Comparison of ENCODE assay signal across 8 cellular contexts in the genomic region with DNA sequence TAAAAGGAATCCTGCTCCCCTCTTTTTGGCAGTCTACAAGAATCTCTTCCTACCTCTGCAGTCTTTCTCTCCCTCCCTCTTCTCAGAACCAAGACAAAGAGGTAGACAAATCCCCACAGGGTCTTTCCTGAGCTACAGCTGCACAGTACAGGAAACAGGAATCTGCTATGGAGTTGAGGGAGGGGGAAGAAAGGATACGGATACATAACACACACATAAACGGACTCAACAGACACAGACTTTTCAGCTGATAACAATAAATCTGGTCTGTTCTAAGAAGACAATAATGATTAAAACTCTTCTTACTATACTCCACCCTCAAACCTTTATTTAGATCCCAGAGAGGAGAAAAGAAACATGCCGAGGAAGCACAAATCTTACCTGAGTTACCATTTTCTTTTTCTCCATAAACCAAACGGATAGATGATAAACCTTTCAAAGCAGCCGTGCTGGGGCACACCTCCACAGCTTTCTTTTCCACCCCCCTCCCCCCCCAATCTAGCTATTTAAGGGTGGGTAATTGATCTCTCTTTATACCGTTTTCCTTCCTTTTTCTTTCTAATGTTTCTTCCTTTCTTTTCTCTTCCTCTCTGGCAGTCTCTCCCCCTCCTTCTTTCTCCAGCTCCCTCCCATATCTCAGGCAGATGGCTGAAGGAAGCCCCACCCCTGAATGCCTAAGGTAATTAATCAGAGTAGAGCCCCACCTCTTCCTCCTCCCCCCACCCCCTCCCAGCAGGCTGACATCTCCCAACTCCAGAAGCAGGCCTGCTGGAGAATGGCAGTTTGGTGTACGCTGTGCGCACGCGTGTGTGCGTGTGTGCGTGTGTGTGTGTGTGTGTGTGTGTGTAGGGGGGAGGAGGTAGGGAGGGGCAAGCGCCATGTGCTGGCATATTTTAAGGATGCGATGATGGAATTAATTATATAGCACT.
DNase-seq lines count a peak whose midpoint lies in the region; ATAC-seq and TF ChIP-seq lines count a peak whose summit lies in the region.

No MANE protein-coding gene starts in this region.

- TF ChIP-seq CTCF in fibroblast of pulmonary artery (IDR thresholded peaks at IDR 0.05; ENCODE audit: low read length, missing control alignments) (no peak), GM20000 (IDR thresholded peaks at IDR 0.05; ENCODE audit: extremely low read depth, missing control alignments) (no peak)

- ATAC-seq in GM21717 (IDR thresholded peaks at IDR 0.05; ENCODE audit: unreplicated experiment): no peak
- ATAC-seq in HG03196 (IDR thresholded peaks at IDR 0.05; ENCODE audit: unreplicated experiment): no peak

- peak overlapping the region; percentile 74 for H3K4me3 ChIP-seq in fibroblast of pulmonary artery (replicated peaks; ENCODE audit: low read depth, low read length)

- peak; percentile 98 for DNase-seq in EH (ENCODE audit: low read depth)
- DNase-seq in NCI-H1436 treated with DMSO at 0.1 percent for 48 hours (lab: John Stamatoyannopoulos, UW): peak; percentile 63
- DNase-seq in T1000 (lab: John Stamatoyannopoulos, UW): peak; percentile 82
- peak; percentile 98 for DNase-seq in fibroblast of pulmonary artery (ENCODE audit: low read depth)
- DNase-seq in myocyte (ENCODE audit: low read depth): peak; percentile 97
- DNase-seq in GM20000 (ENCODE audit: low spot score): no peak
